1 cellular context compared by ENCODE assay signal in the genomic region with DNA sequence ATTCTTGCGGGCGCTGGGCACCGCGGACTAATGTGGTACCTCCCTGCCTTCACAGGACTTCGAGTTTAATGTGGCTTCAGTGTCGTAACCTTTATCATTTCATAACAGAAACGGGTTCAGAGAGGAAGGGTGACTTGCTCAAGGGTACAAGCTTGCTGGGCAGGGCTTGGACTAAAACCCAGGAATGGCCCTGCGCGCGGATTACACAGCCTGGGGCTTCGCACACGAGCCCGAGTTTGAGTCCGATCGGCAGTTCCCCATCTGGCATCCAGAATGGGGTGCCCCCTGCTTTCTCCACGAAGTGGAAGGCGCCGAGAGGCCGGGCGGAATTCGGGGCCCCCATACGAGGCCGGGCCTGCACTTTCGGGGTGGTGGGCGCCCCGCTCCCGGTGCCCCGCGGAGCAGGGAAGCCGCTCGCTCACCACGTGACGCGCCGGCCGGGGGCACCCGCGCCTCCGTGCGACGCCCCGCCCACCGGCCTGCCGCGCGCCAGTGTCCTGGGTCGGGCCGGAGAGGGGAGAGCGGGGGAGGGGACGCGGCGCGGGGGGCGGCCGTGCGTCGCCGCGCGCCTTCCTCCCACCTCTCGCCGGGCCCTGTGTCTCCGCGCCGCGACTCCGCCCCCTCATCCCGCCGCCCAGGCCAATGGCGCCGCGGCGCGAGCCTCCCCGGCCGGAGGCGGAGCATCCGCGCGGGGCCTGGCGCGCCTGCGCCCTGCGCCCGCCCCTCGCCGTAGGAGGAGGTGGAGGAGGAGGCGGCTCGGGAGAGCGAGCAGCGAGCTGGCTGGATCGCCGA.
TF ChIP-seq lines count a peak whose summit lies in the region.

A gene with protein sequence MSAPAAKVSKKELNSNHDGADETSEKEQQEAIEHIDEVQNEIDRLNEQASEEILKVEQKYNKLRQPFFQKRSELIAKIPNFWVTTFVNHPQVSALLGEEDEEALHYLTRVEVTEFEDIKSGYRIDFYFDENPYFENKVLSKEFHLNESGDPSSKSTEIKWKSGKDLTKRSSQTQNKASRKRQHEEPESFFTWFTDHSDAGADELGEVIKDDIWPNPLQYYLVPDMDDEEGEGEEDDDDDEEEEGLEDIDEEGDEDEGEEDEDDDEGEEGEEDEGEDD (plus strand): TSS at position 722 of the 792 bp plus-strand sequence. CDS start 361 bp downstream, outside the sequence.

TF ChIP-seq in HepG2, 621 proteins besides CTCF, POLR2A, EP300 and RAD21 (continued from another document and continues in another):
- TF ChIP-seq, protein P1, sequence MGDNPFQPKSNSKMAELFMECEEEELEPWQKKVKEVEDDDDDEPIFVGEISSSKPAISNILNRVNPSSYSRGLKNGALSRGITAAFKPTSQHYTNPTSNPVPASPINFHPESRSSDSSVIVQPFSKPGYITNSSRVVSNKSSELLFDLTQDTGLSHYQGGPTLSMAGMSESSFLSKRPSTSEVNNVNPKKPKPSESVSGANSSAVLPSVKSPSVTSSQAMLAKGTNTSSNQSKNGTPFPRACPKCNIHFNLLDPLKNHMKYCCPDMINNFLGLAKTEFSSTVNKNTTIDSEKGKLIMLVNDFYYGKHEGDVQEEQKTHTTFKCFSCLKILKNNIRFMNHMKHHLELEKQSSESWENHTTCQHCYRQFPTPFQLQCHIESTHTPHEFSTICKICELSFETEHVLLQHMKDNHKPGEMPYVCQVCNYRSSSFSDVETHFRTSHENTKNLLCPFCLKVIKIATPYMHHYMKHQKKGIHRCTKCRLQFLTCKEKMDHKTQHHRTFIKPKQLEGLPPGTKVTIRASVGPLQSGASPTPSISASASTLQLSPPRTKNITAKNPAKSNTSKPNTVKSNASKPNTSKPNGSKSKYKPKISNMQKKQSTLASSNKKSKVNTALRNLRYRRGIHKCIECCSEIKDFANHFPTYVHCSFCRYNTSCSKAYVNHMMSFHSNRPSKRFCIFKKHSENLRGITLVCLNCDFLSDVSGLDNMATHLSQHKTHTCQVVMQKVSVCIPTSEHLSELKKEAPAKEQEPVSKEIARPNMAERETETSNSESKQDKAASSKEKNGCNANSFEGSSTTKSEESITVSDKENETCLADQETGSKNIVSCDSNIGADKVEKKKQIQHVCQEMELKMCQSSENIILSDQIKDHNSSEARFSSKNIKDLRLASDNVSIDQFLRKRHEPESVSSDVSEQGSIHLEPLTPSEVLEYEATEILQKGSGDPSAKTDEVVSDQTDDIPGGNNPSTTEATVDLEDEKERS (CRISPR knock-in tag; IDR thresholded peaks at IDR 0.05), result no peak
- TF ChIP-seq IKZF1 (IDR thresholded peaks at IDR 0.05) (no peak), BHLHE40 (IDR thresholded peaks at IDR 0.05; ENCODE audit: low read length) (peak; percentile 48; the same call in 1 of the 2 replicates), REL (CRISPR knock-in tag; conservative IDR thresholded peaks at IDR 0.05) (no peak), LCORL (IDR thresholded peaks at IDR 0.05) (no peak), LCORL (CRISPR knock-in tag; IDR thresholded peaks at IDR 0.05) (no peak), TARDBP (CRISPR knock-in tag; IDR thresholded peaks at IDR 0.05) (peak; percentile 58; the same call in 1 of the 2 replicates), HOXA7 (CRISPR knock-in tag; IDR thresholded peaks at IDR 0.05) (no peak), ZNF619 (CRISPR knock-in tag; IDR thresholded peaks at IDR 0.05) (no peak), NFAT5 (CRISPR knock-in tag; IDR thresholded peaks at IDR 0.05) (no peak; the same call in 1 of the 2 replicates), HDAC1 (CRISPR knock-in tag; IDR thresholded peaks at IDR 0.05) (peak; percentile 30; the same call in 1 of the 2 replicates), ZFP62 (CRISPR knock-in tag; IDR thresholded peaks at IDR 0.05) (no peak), ZIK1 (CRISPR knock-in tag; IDR thresholded peaks at IDR 0.05; ENCODE audit: borderline replicate concordance, low read depth) (peak; percentile 54; the same call in 1 of the 2 replicates), CCAR2 (optimal IDR thresholded peaks at IDR 0.05; ENCODE audit: low read depth, low read length) (no peak), SIN3A (IDR thresholded peaks at IDR 0.05; ENCODE audit: borderline replicate concordance, low read depth, low read length) (no peak), ELF1 (CRISPR knock-in tag; IDR thresholded peaks at IDR 0.05) (no peak), ZNF780A (CRISPR knock-in tag; IDR thresholded peaks at IDR 0.05) (no peak), HNF4G (IDR thresholded peaks at IDR 0.05; ENCODE audit: borderline replicate concordance, low read depth, low read length) (no peak), HNF4G (CRISPR knock-in tag; IDR thresholded peaks at IDR 0.05; ENCODE audit: borderline replicate concordance, low read depth) (no peak), ZNF446 (CRISPR knock-in tag; IDR thresholded peaks at IDR 0.05) (0 out of 2 replicates have a peak, but pooled peaks have one; percentile 37), SMAD1 (CRISPR knock-in tag; IDR thresholded peaks at IDR 0.05; ENCODE audit: borderline replicate concordance, low read depth) (no peak), ZNF7 (CRISPR knock-in tag; IDR thresholded peaks at IDR 0.05) (no peak), ZNF546 (CRISPR knock-in tag; conservative IDR thresholded peaks at IDR 0.05) (no peak), PCBP1 (IDR thresholded peaks at IDR 0.05; ENCODE audit: borderline replicate concordance, low read depth, low read length) (no peak), MIXL1 (CRISPR knock-in tag; IDR thresholded peaks at IDR 0.05) (no peak), SNAPC5 (CRISPR knock-in tag; IDR thresholded peaks at IDR 0.05; ENCODE audit: borderline replicate concordance) (no peak), ZNF841 (CRISPR knock-in tag; IDR thresholded peaks at IDR 0.05; ENCODE audit: borderline replicate concordance) (no peak), ZBTB7B (CRISPR knock-in tag; IDR thresholded peaks at IDR 0.05) (no peak), ZNF430 (CRISPR knock-in tag; IDR thresholded peaks at IDR 0.05) (no peak; the same call in 1 of the 2 replicates), ZNF746 (CRISPR knock-in tag; IDR thresholded peaks at IDR 0.05) (peak; percentile 83; the same call in 1 of the 2 replicates), ZNF136 (CRISPR knock-in tag; IDR thresholded peaks at IDR 0.05; ENCODE audit: low read depth) (no peak), THYN1 (CRISPR knock-in tag; IDR thresholded peaks at IDR 0.05; ENCODE audit: borderline replicate concordance, low read depth) (no peak), ZNF570 (CRISPR knock-in tag; IDR thresholded peaks at IDR 0.05; ENCODE audit: borderline replicate concordance) (no peak), ZSCAN25 (CRISPR knock-in tag; IDR thresholded peaks at IDR 0.05) (no peak), ZFY (CRISPR knock-in tag; IDR thresholded peaks at IDR 0.05) (peak; percentile 77; the same call in 1 of the 2 replicates), SPEN (CRISPR knock-in tag; IDR thresholded peaks at IDR 0.05; ENCODE audit: low read depth) (peak; percentile 57), ATF7-NPFF (CRISPR knock-in tag; IDR thresholded peaks at IDR 0.05; ENCODE audit: low read depth) (no peak), ZNF879 (CRISPR knock-in tag; IDR thresholded peaks at IDR 0.05) (no peak), TGIF2 (CRISPR knock-in tag; IDR thresholded peaks at IDR 0.05) (peak; percentile 60; the same call in 1 of the 2 replicates), ZNF264 (CRISPR knock-in tag; IDR thresholded peaks at IDR 0.05) (no peak)
- TF ChIP-seq, protein P2, sequence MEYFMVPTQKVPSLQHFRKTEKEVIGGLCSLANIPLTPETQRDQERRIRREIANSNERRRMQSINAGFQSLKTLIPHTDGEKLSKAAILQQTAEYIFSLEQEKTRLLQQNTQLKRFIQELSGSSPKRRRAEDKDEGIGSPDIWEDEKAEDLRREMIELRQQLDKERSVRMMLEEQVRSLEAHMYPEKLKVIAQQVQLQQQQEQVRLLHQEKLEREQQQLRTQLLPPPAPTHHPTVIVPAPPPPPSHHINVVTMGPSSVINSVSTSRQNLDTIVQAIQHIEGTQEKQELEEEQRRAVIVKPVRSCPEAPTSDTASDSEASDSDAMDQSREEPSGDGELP (IDR thresholded peaks at IDR 0.05; ENCODE audit: borderline replicate concordance, low read depth), result no peak
- TF ChIP-seq, protein P3, sequence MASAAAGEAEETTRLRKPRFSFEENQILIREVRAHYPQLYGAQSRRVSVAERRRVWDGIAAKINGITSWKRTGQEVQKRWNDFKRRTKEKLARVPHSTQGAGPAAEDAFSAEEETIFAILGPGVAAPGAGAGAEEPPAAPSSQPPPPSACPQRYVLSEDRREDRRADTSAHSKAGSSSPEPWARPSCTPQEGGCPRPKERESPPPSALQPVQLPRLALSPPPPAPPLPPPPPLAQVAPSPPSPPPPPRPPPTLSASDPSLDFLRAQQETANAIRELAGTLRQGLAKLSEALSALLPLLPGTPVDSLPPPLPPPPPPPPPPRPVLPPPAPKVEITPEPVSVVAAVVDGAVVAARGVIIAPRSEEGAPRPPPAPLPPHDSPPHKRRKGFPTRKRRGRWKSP (CRISPR knock-in tag; IDR thresholded peaks at IDR 0.05), result peak; percentile 80
- TF ChIP-seq, protein P4, sequence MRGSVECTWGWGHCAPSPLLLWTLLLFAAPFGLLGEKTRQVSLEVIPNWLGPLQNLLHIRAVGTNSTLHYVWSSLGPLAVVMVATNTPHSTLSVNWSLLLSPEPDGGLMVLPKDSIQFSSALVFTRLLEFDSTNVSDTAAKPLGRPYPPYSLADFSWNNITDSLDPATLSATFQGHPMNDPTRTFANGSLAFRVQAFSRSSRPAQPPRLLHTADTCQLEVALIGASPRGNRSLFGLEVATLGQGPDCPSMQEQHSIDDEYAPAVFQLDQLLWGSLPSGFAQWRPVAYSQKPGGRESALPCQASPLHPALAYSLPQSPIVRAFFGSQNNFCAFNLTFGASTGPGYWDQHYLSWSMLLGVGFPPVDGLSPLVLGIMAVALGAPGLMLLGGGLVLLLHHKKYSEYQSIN (CRISPR knock-in tag; IDR thresholded peaks at IDR 0.05; ENCODE audit: borderline replicate concordance), result no peak
- TF ChIP-seq, protein P5, sequence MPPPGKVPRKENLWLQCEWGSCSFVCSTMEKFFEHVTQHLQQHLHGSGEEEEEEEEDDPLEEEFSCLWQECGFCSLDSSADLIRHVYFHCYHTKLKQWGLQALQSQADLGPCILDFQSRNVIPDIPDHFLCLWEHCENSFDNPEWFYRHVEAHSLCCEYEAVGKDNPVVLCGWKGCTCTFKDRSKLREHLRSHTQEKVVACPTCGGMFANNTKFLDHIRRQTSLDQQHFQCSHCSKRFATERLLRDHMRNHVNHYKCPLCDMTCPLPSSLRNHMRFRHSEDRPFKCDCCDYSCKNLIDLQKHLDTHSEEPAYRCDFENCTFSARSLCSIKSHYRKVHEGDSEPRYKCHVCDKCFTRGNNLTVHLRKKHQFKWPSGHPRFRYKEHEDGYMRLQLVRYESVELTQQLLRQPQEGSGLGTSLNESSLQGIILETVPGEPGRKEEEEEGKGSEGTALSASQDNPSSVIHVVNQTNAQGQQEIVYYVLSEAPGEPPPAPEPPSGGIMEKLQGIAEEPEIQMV (CRISPR knock-in tag; IDR thresholded peaks at IDR 0.05; ENCODE audit: low read depth), result no peak
